14 cellular contexts compared by ENCODE assay signal in the genomic region with DNA sequence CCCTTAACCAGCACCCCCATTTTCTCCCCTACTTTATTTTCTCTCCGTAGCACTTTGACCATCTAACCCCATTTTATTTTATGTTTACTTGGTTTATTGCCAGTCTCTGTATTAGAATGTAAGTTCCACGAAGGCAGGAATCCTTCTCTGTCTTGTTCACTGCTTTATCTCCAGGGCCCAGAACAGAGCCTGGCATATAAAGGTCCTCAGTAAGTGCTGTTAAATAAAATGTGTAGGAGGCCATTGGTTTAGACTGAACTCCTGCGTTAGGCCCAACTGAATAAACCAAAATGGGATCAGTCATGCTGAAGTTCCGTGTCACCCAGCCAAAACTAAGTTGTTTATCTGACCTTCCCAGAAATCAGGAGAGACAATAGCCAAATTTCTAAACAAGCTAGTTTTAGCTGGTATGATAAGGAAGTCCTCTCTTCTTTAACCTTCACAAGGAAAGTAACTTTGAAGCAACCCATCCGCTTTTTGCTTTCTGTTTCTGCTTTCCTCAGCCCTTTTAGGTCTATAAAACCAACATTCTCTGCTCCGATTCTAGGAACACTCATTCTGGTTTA. TPM values are rescaled to one million over a fixed set of nuclear protein-coding genes. Genes with fewer than 3 reads are reported as not detected.
"Had no signal": no experiment of that assay in that cellular context is flagged by ENCODE, and none has a peak within 500 bp of the region (broad histone marks: within the 10 kb centered on the region; RNA-seq: fewer than 3 reads in every experiment).

No MANE protein-coding gene starts in this region.

- ATAC-seq: lower lobe of right lung; natural killer cell; stimulated activated memory B cell treated with anti-CD40 and anti-IgM and Interleukin-4, amounts not matched to agents 10 μg/mL and 1 μg/mL and 100 μg/mL, for 72 hours; upper lobe of right lung had no signal

- DNase-seq: effector CD4-positive, alpha-beta T cell; endodermal cell; islet precursor cell; left ventricle myocardium inferior; lower lobe of right lung; natural killer cell; right cardiac atrium; stimulated activated CD4-positive, alpha-beta T cell treated with anti-CD3 and anti-CD28 coated beads, Interleukin-15, amount 100 ng/mL, for 24 hours; stimulated activated CD4-positive, alpha-beta T cell treated with anti-CD3 and anti-CD28 coated beads, Interleukin-1b, Interleukin-23, amount 100 ng/mL, for 48 hours; stimulated activated CD4-positive, alpha-beta T cell treated with anti-CD3 and anti-CD28 coated beads, Interleukin-4, amount 100 ng/mL, for 24 hours; upper lobe of right lung had no signal

- H3K27ac ChIP-seq: left ventricle myocardium inferior, lower lobe of right lung, upper lobe of right lung had no signal

- H3K27me3 ChIP-seq: tibial nerve, upper lobe of right lung had no signal

- H3K4me2 ChIP-seq: smooth muscle cell had no signal

- H3K36me3 ChIP-seq: left ventricle myocardium inferior, lower lobe of right lung, tibial nerve, upper lobe of right lung had no signal

- H3K4me3 ChIP-seq: left ventricle myocardium inferior, lower lobe of right lung, smooth muscle cell, tibial nerve, upper lobe of right lung had no signal

- H3K9me3 ChIP-seq: left ventricle myocardium inferior, lower lobe of right lung, tibial nerve, upper lobe of right lung had no signal

RNA-seq across cellular contexts. Expression of gene C1QTNF2, which starts 29.0 kb away (rescaled TPM):
- total RNA-seq: endodermal cell, natural killer cell had no signal
